ENCODE assay signal across 23 cellular contexts in the genomic region with DNA sequence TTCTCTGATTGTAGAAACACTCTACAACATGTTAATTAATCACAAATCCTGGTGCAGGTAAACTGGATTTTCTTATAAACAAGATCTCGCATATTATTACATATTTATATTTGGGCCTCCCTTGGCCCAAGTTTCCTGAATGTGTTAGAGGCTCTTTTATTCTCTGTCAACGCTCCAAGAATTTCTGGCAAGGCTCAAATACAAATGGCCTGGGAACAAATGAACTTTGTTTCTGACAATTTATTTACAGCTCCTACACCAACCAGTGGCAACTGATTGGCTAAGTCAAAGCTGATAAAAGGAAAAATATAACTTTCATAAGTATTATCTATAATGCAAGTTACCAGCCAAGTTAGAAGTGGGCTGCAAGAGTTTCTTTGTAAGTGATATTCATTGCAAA.
DNase-seq lines count a peak whose midpoint lies in the region; ATAC-seq, FAIRE-seq and TF ChIP-seq lines count a peak whose summit lies in the region.
"Had no signal": no experiment of that assay in that cellular context is flagged by ENCODE, and none has a peak within 500 bp of the region (broad histone marks: within the 10 kb centered on the region; RNA-seq: fewer than 3 reads in every experiment).

No MANE protein-coding gene starts in this region.

- no peak for TF ChIP-seq EP300 in tibial nerve (IDR thresholded peaks at IDR 0.05)

- H3K9me3 ChIP-seq in neutrophil (no peaks in the 10 kb centered on the region), tibial nerve (no peaks in the 10 kb centered on the region)
- H3K9me3 ChIP-seq: A549, colonic mucosa, mucosa of descending colon, SJCRH30 had no signal

- H3K27me3 ChIP-seq in neutrophil (no peaks in the 10 kb centered on the region), tibial nerve (no peaks in the 10 kb centered on the region)
- H3K27me3 ChIP-seq: colonic mucosa, SJCRH30 had no signal

- H3K27me3 Mint-ChIP-seq in glutamatergic neuron (ENCODE audit: unreplicated experiment) = no peaks in the 10 kb centered on the region
- H3K27me3 Mint-ChIP-seq: stimulated activated naive CD8-positive, alpha-beta T cell treated with anti-CD3 and anti-CD28 coated beads, Interleukin-15, Interleukin-2, amounts not matched to agents 100 ng/mL and 50 ng/mL, for 24 hours had no signal

- H3K4me3 ChIP-seq in neutrophil (ENCODE audit: low read depth in 1 of 2, low read length in 1 of 2) (no peak overlapping the region), tibial nerve (no peak overlapping the region)
- H3K4me3 ChIP-seq: A549, colonic mucosa, mucosa of descending colon, SJCRH30 had no signal

- peak; percentile 76 for ATAC-seq in Right ventricle myocardium inferior
- ATAC-seq: A549, mucosa of descending colon, PC-3 had no signal

- H3K9me3 Mint-ChIP-seq in glutamatergic neuron (ENCODE audit: unreplicated experiment) = no peaks in the 10 kb centered on the region
- H3K9me3 Mint-ChIP-seq: stimulated activated naive CD8-positive, alpha-beta T cell treated with anti-CD3 and anti-CD28 coated beads, Interleukin-15, Interleukin-2, amounts not matched to agents 100 ng/mL and 50 ng/mL, for 24 hours; T-helper 1 cell treated with Interleukin-12 subunit alpha and Interleukin-12 subunit beta and Interleukin-4 antibody, amounts not matched to agents 30 μg/mL and 1 μg/mL, for 36 hours had no signal

- 22 to 24% methylated on average over 2 of the region's 2 CpGs for WGBS in tibial nerve, 2 donors

- H3K4me1 ChIP-seq in neutrophil (ENCODE audit: control insufficient read depth in 1 of 2, insufficient read depth in 1 of 2, low read depth in 1 of 2, low read length in 1 of 2) (peaks cover 23 to 30% of the 10 kb centered on the region in 2 experiments), tibial nerve (peaks cover 0 to 87% (median 35%) of the 10 kb centered on the region in 4 donors)
- H3K4me1 ChIP-seq: colonic mucosa had no signal

- peaks cover 2% of the 10 kb centered on the region for H3K4me1 Mint-ChIP-seq in glutamatergic neuron (ENCODE audit: low read depth, unreplicated experiment)

- H3K27ac ChIP-seq in neutrophil (peak overlapping the region; percentile 42), tibial nerve (peak overlapping the region; percentile 31 to 89 (median 55))
- H3K27ac ChIP-seq: A549, colonic mucosa, SJCRH30, VCaP had no signal

- no peak overlapping the region for H3K27ac Mint-ChIP-seq in glutamatergic neuron (ENCODE audit: unreplicated experiment)
- H3K27ac Mint-ChIP-seq: stimulated activated naive CD8-positive, alpha-beta T cell treated with anti-CD3 and anti-CD28 coated beads, Interleukin-15, Interleukin-2, amounts not matched to agents 100 ng/mL and 50 ng/mL, for 24 hours; T-helper 1 cell treated with Interleukin-12 subunit alpha and Interleukin-12 subunit beta and Interleukin-4 antibody, amounts not matched to agents 30 μg/mL and 1 μg/mL, for 36 hours had no signal

- intact Hi-C loops in Right ventricle myocardium inferior (cut with DNase I) (no loop called here), cardiac septum (cut with DNase I) (no loop called here)

- H3K36me3 ChIP-seq in neutrophil (peaks cover 89% of the 10 kb centered on the region), tibial nerve (peaks cover 0 to 7% (median 0%) of the 10 kb centered on the region in 3 donors)
- H3K36me3 ChIP-seq: colonic mucosa had no signal

- TF ChIP-seq POLR2A in tibial nerve (IDR thresholded peaks at IDR 0.05) = no peak

- TF ChIP-seq CTCF in neutrophil (IDR thresholded peaks at IDR 0.05) (no peak), tibial nerve (IDR thresholded peaks at IDR 0.05) (no peak), glutamatergic neuron (IDR thresholded peaks at IDR 0.05; ENCODE audit: partially characterized antibody, unreplicated experiment) (no peak)

- H3K36me3 Mint-ChIP-seq in glutamatergic neuron (ENCODE audit: unreplicated experiment) = no peaks in the 10 kb centered on the region

- H3K4me3 Mint-ChIP-seq in glutamatergic neuron (ENCODE audit: unreplicated experiment) = no peak overlapping the region
- H3K4me3 Mint-ChIP-seq: stimulated activated naive CD8-positive, alpha-beta T cell treated with anti-CD3 and anti-CD28 coated beads, Interleukin-15, Interleukin-2, amounts not matched to agents 100 ng/mL and 50 ng/mL, for 24 hours; T-helper 1 cell treated with Interleukin-12 subunit alpha and Interleukin-12 subunit beta and Interleukin-4 antibody, amounts not matched to agents 30 μg/mL and 1 μg/mL, for 36 hours had no signal

- FAIRE-seq in frontal cortex (lab: Jason Lieb, UNC) = peak; percentile 39
- FAIRE-seq: astrocyte, H54 had no signal

- DNase-seq in Right ventricle myocardium inferior (ENCODE audit: missing footprints) (no peak), cardiac septum (ENCODE audit: low spot score) (no peak), frontal cortex (ENCODE audit: low spot score in 2 of 2) (no peak), tibial nerve (ENCODE audit: low spot score in 2 of 2) (no peak), NCI-H526 treated with DMSO at 0.1 percent for 48 hours (lab: John Stamatoyannopoulos, UW) (no peak), NCI-H82 (lab: John Stamatoyannopoulos, UW) (no peak), glutamatergic neuron (no peak)
- DNase-seq: activated CD4-positive, alpha-beta T cell treated with anti-CD3 and anti-CD28 coated beads, Interleukin-2, amount 50 U/mL, for 1 hour; activated T-cell treated with anti-CD3 and anti-CD28 coated beads for 4 hours; colonic mucosa; DMS 273 treated with DMSO at 0.1 percent for 48 hours; GDM1; mucosa of descending colon; NCI-H774; PC-3; SJCRH30 had no signal
